Comparison of ENCODE assay signal across 3 cellular contexts in the genomic region with DNA sequence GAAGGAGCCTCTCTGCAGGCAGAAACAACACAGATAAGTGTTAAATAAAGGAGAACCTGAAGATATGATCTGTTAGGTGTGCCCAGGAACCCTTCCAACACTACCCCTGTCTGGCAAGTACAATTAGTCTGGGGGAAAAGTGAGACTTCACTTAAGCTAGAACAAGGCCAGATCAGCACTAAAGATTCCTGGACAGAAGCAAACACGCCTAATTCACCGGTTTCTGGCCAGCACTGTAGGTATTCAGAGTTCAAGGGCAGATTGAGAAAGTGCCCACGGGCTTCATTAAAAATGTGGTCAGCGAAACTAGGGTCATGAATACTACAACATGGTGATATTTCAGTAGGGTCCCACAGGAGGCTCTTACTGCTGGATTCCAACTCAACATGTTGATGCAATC.
TF ChIP-seq lines count a peak whose summit lies in the region.

No MANE protein-coding gene starts in this region.

TF ChIP-seq in SK-N-SH, 30 proteins besides CTCF, POLR2A, EP300 and RAD21:
- TF ChIP-seq, protein P1, sequence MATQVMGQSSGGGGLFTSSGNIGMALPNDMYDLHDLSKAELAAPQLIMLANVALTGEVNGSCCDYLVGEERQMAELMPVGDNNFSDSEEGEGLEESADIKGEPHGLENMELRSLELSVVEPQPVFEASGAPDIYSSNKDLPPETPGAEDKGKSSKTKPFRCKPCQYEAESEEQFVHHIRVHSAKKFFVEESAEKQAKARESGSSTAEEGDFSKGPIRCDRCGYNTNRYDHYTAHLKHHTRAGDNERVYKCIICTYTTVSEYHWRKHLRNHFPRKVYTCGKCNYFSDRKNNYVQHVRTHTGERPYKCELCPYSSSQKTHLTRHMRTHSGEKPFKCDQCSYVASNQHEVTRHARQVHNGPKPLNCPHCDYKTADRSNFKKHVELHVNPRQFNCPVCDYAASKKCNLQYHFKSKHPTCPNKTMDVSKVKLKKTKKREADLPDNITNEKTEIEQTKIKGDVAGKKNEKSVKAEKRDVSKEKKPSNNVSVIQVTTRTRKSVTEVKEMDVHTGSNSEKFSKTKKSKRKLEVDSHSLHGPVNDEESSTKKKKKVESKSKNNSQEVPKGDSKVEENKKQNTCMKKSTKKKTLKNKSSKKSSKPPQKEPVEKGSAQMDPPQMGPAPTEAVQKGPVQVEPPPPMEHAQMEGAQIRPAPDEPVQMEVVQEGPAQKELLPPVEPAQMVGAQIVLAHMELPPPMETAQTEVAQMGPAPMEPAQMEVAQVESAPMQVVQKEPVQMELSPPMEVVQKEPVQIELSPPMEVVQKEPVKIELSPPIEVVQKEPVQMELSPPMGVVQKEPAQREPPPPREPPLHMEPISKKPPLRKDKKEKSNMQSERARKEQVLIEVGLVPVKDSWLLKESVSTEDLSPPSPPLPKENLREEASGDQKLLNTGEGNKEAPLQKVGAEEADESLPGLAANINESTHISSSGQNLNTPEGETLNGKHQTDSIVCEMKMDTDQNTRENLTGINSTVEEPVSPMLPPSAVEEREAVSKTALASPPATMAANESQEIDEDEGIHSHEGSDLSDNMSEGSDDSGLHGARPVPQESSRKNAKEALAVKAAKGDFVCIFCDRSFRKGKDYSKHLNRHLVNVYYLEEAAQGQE (IDR thresholded peaks at IDR 0.05; ENCODE audit: low read depth, low read length), result peak; percentile 56; the same call in 1 of the 2 replicates
- no peak for TF ChIP-seq TAF1 (IDR thresholded peaks at IDR 0.05; ENCODE audit: borderline replicate concordance, low read depth, low read length)

TF ChIP-seq in SK-N-SH treated with all-trans-retinoic acid at 6 μM for 48 hours, 23 proteins besides CTCF, POLR2A, EP300 and RAD21:
- TF ChIP-seq PPARA (CRISPR knock-in tag; IDR thresholded peaks at IDR 0.05; ENCODE audit: borderline replicate concordance) (no peak), ZNF8 (CRISPR knock-in tag; IDR thresholded peaks at IDR 0.05) (no peak), ESRRG (CRISPR knock-in tag; IDR thresholded peaks at IDR 0.05) (no peak), CSDC2 (CRISPR knock-in tag; IDR thresholded peaks at IDR 0.05) (no peak), SNAI2 (CRISPR knock-in tag; IDR thresholded peaks at IDR 0.05) (no peak), ZFP3 (CRISPR knock-in tag; IDR thresholded peaks at IDR 0.05) (no peak), TOX (CRISPR knock-in tag; IDR thresholded peaks at IDR 0.05; ENCODE audit: borderline replicate concordance) (no peak)
- TF ChIP-seq, protein P2, sequence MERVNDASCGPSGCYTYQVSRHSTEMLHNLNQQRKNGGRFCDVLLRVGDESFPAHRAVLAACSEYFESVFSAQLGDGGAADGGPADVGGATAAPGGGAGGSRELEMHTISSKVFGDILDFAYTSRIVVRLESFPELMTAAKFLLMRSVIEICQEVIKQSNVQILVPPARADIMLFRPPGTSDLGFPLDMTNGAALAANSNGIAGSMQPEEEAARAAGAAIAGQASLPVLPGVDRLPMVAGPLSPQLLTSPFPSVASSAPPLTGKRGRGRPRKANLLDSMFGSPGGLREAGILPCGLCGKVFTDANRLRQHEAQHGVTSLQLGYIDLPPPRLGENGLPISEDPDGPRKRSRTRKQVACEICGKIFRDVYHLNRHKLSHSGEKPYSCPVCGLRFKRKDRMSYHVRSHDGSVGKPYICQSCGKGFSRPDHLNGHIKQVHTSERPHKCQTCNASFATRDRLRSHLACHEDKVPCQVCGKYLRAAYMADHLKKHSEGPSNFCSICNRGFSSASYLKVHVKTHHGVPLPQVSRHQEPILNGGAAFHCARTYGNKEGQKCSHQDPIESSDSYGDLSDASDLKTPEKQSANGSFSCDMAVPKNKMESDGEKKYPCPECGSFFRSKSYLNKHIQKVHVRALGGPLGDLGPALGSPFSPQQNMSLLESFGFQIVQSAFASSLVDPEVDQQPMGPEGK (CRISPR knock-in tag; IDR thresholded peaks at IDR 0.05; ENCODE audit: borderline replicate concordance), result no peak

TF ChIP-seq in H1, 55 proteins besides CTCF, POLR2A, EP300 and RAD21:
- no peak for TF ChIP-seq POU5F1 (IDR thresholded peaks at IDR 0.05; ENCODE audit: low read depth, low read length)
- no peak for TF ChIP-seq RFX5 (IDR thresholded peaks at IDR 0.05; ENCODE audit: borderline replicate concordance, low read depth, low read length)
- no peak for TF ChIP-seq JUN (IDR thresholded peaks at IDR 0.05; ENCODE audit: low read depth, low read length)
- no peak for TF ChIP-seq CREB1 (IDR thresholded peaks at IDR 0.05)
- TF ChIP-seq BACH1 (IDR thresholded peaks at IDR 0.05; ENCODE audit: low read length), result no peak
- no peak for TF ChIP-seq SIRT6 (IDR thresholded peaks at IDR 0.05; ENCODE audit: low read length)
